In the genomic region with DNA sequence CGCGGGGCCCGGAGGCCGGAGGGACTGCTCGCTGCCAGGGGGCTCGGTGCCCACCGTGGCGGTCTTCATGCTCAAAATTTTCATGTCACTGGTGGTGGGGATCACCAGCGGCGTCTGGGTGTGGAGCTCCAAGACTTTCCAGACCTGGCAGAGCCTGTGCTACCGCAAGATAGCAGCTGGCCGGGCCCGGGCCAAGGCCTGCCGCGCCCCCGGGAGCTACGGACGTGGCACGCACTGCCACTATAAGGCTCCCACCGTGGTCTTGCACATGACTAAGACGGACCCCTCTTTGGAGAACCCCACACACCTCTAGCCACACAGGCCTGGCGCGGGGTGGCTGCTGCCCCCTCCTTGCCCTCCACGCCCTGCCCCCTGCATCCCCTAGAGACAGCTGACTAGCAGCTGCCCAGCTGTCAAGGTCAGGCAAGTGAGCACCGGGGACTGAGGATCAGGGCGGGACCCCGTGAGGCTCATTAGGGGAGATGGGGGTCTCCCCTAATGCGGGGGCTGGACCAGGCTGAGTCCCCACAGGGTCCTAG, we compare ENCODE assay signal across 29 cellular contexts. TPM values are rescaled to one million over a fixed set of nuclear protein-coding genes. Genes with fewer than 3 reads are reported as not detected.
DNase-seq lines count a peak whose midpoint lies in the region; ATAC-seq, FAIRE-seq and TF ChIP-seq lines count a peak whose summit lies in the region.
"Had no signal": no experiment of that assay in that cellular context is flagged by ENCODE, and none has a peak within 500 bp of the region (broad histone marks: within the 10 kb centered on the region; RNA-seq: fewer than 3 reads in every experiment).

No MANE protein-coding gene starts in this region.

- no peak for TF ChIP-seq RAD21 in A549 (conservative IDR thresholded peaks at IDR 0.05 in 1 of 2, IDR thresholded peaks at IDR 0.05 in 1 of 2)

- no peak overlapping the region for H4K91ac ChIP-seq in mesenchymal stem cell (ENCODE audit: low read length)

- H3K4me3 ChIP-seq in A549 (no peak overlapping the region), H7 (ENCODE audit: insufficient read depth, low read depth, low read length) (no peak overlapping the region), mesenchymal stem cell (ENCODE audit: insufficient read depth in 1 of 2, low read depth in 1 of 2, low read length in 2 of 2) (no peak overlapping the region), psoas muscle (peak overlapping the region; percentile 47)
- H3K4me3 ChIP-seq: breast epithelium, colonic mucosa, esophagus muscularis mucosa, left lung, prostate gland, smooth muscle cell had no signal

- WGBS in A549 (ENCODE audit: missing lambda C conversion rate), result 86% methylated on average over 23 of the region's 28 CpGs
- WGBS in mesenchymal stem cell, result 95% methylated on average over 28 of the region's 28 CpGs
- 32 to 46% (median 35%) methylated on average over 28 of the region's 28 CpGs for WGBS in psoas muscle, 3 donors

- H3K14ac ChIP-seq in mesenchymal stem cell (ENCODE audit: low read length in 2 of 2), result no peak overlapping the region

- H2BK120ac ChIP-seq in mesenchymal stem cell (ENCODE audit: low read depth, low read length), result no peak overlapping the region

- H2AFZ ChIP-seq in mesenchymal stem cell (ENCODE audit: low read depth, low read length), result no peak overlapping the region

- H3K4me2 ChIP-seq in A549, result peak overlapping the region; percentile 60
- H3K4me2 ChIP-seq in mesenchymal stem cell (ENCODE audit: low read length, poor library complexity, severe bottlenecking), result peak overlapping the region; percentile 58
- H3K4me2 ChIP-seq: smooth muscle cell had no signal

- POLR2A ChIA-PET in A549 (lab: Yijun Ruan, JAX), result interaction anchor here (0.7 kb wide), 1 partner anchor 90 kb away, joined by 3 read pairs; no protein-coding TSS in a partner anchor

- H3K27me3 ChIP-seq in H7 (ENCODE audit: control insufficient read depth, insufficient read depth, low read length), result peaks cover 11% of the 10 kb centered on the region
- H3K27me3 ChIP-seq in mesenchymal stem cell (ENCODE audit: control insufficient read depth in 1 of 2, insufficient read depth in 1 of 2, low read length in 2 of 2), result peaks cover 0 to 33% of the 10 kb centered on the region in 2 experiments
- H3K27me3 ChIP-seq in psoas muscle (ENCODE audit: insufficient read depth in 3 of 3, low read length in 2 of 3), result no peaks in the 10 kb centered on the region
- H3K27me3 ChIP-seq: colonic mucosa had no signal

- peaks cover 11% of the 10 kb centered on the region for H3K4me1 ChIP-seq in A549
- H3K4me1 ChIP-seq in mesenchymal stem cell (ENCODE audit: control insufficient read depth, insufficient read depth, low read depth, low read length), result peaks cover 26% of the 10 kb centered on the region
- peaks cover 21% of the 10 kb centered on the region for H3K4me1 ChIP-seq in psoas muscle
- H3K4me1 ChIP-seq: breast epithelium, colonic mucosa, prostate gland had no signal

- H4K8ac ChIP-seq in mesenchymal stem cell (ENCODE audit: low read length), result no peak overlapping the region

- intact Hi-C loops in psoas muscle (cut with DNase I) (loop anchor here in 1 of 2 donors (5.0 kb wide), 1 partner anchor 78 kb away; no protein-coding TSS in a partner anchor), left cardiac atrium (cut with DNase I) (no loop called here)

- H3K9me3 ChIP-seq in A549 (no peaks in the 10 kb centered on the region), mesenchymal stem cell (ENCODE audit: control insufficient read depth, low read length) (peaks cover 4% of the 10 kb centered on the region), psoas muscle (no peaks in the 10 kb centered on the region)
- H3K9me3 ChIP-seq: breast epithelium, colonic mucosa, esophagus muscularis mucosa, left lung, prostate gland had no signal

- H2AK5ac ChIP-seq in mesenchymal stem cell (ENCODE audit: low read length, severe bottlenecking), result no peak overlapping the region

- CTCF ChIA-PET in A549 (lab: Yijun Ruan, JAX), result interaction anchor here (1.3 to 5.4 kb wide), 5 partner anchors 17 to 112 kb away, joined by 3 to 38 read pairs (median 14); no protein-coding TSS in a partner anchor

- TF ChIP-seq EP300 in A549 (IDR thresholded peaks at IDR 0.05), result no peak

- DNase-seq in A549 (ENCODE audit: low read depth in 1 of 2, low spot score in 1 of 2) (no peak), H7 (peak; percentile 44), mesenchymal stem cell (no peak), psoas muscle (no peak), left cardiac atrium (no peak), GM20000 (ENCODE audit: low spot score) (no peak)
- DNase-seq: activated CD8-positive, alpha-beta memory T cell treated with anti-CD3 and anti-CD28 coated beads for 24 hours; activated naive CD4-positive, alpha-beta T cell treated with Interleukin-2 at 50 U/mL for 16 hours; activated T-cell treated with anti-CD3 and anti-CD28 coated beads, Interleukin-2, amount 50 U/mL, for 1 hour; amniotic stem cell; CD4-positive, CD25-positive, alpha-beta regulatory T cell; colonic mucosa; foreskin melanocyte; hippocampal formation; left lung; MM.1S; NCI-H1436 treated with DMSO at 0.1 percent for 48 hours; T-cell had no signal

- no peak overlapping the region for H2BK15ac ChIP-seq in mesenchymal stem cell (ENCODE audit: low read depth, poor library complexity, severe bottlenecking)

- no peaks in the 10 kb centered on the region for H3K36me3 ChIP-seq in H7 (replicated peaks; ENCODE audit: control insufficient read depth, insufficient read depth, low read length)
- H3K36me3 ChIP-seq in mesenchymal stem cell (ENCODE audit: control insufficient read depth in 1 of 2, insufficient read depth in 2 of 2, low read depth in 1 of 2, low read length in 2 of 2), result peaks cover 18 to 28% of the 10 kb centered on the region in 2 experiments
- H3K36me3 ChIP-seq in psoas muscle (ENCODE audit: insufficient read depth in 1 of 2, low read depth in 1 of 2), result peaks cover 0 to 13% of the 10 kb centered on the region in 2 donors
- H3K36me3 ChIP-seq: breast epithelium, colonic mucosa, prostate gland had no signal

- ATAC-seq in A549, result no peak
- peak; percentile 20 to 39 (median 37) for ATAC-seq in psoas muscle
- no peak for ATAC-seq in left cardiac atrium
- ATAC-seq in HG03159 (IDR thresholded peaks at IDR 0.05; ENCODE audit: unreplicated experiment), result no peak
- ATAC-seq: left lung; stimulated activated memory B cell treated with anti-CD40 and anti-IgM and Interleukin-4, amounts not matched to agents 10 μg/mL and 1 μg/mL and 100 μg/mL, for 72 hours; T-cell had no signal

- no peak overlapping the region for H3K18ac ChIP-seq in mesenchymal stem cell (ENCODE audit: low read depth in 1 of 2, low read length in 2 of 2)

- H3K23ac ChIP-seq in mesenchymal stem cell (ENCODE audit: low read length in 2 of 2), result no peak overlapping the region

- H3K4ac ChIP-seq in mesenchymal stem cell (ENCODE audit: low read depth in 1 of 2, low read length in 2 of 2), result no peak overlapping the region

- no peak for FAIRE-seq in A549 (lab: Jason Lieb, UNC)
- FAIRE-seq: GM19239, RCC 7860, TTC549, urothelium cell line had no signal

- no peak overlapping the region for H2BK12ac ChIP-seq in mesenchymal stem cell (ENCODE audit: low read length in 2 of 2)

- no peaks in the 10 kb centered on the region for H3K79me1 ChIP-seq in mesenchymal stem cell (replicated peaks; ENCODE audit: low read length, poor library complexity, severe bottlenecking)

- no peak overlapping the region for H2BK5ac ChIP-seq in mesenchymal stem cell (ENCODE audit: low read depth, low read length, poor library complexity, severe bottlenecking)

- no peak overlapping the region for H3K9ac ChIP-seq in mesenchymal stem cell (ENCODE audit: low read length)

- H3K27ac ChIP-seq in A549 (no peak overlapping the region), mesenchymal stem cell (ENCODE audit: low read length, poor library complexity, severe bottlenecking) (no peak overlapping the region), psoas muscle (no peak overlapping the region)
- H3K27ac ChIP-seq: breast epithelium, colonic mucosa, esophagus muscularis mucosa, left lung, prostate gland had no signal

- TF ChIP-seq CTCF in A549 (IDR thresholded peaks at IDR 0.05) (no peak), psoas muscle (IDR thresholded peaks at IDR 0.05) (no peak), GM20000 (IDR thresholded peaks at IDR 0.05; ENCODE audit: extremely low read depth, missing control alignments) (no peak)

- TF ChIP-seq POLR2A in A549 (IDR thresholded peaks at IDR 0.05; ENCODE audit: low read length), result no peak

TF ChIP-seq in A549, 52 proteins besides CTCF, POLR2A, EP300 and RAD21:
- TF ChIP-seq POLR2AphosphoS2 (conservative IDR thresholded peaks at IDR 0.05; ENCODE audit: low read length) (no peak), ZFP36 (IDR thresholded peaks at IDR 0.05; ENCODE audit: borderline replicate concordance, partially characterized antibody) (no peak), NFE2L2 (conservative IDR thresholded peaks at IDR 0.05; ENCODE audit: low read length) (no peak), PHF8 (IDR thresholded peaks at IDR 0.05; ENCODE audit: borderline replicate concordance, low read depth) (no peak), RNF2 (IDR thresholded peaks at IDR 0.05; ENCODE audit: borderline replicate concordance, low read depth) (no peak)
- TF ChIP-seq, protein P1, sequence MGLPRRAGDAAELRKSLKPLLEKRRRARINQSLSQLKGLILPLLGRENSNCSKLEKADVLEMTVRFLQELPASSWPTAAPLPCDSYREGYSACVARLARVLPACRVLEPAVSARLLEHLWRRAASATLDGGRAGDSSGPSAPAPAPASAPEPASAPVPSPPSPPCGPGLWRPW (IDR thresholded peaks at IDR 0.05), result no peak

RNA-seq across cellular contexts. Expression of a gene that starts 2.0 kb away (rescaled TPM):
- polyA plus RNA-seq in A549 (2011; rRNA removed) (0.57 and 0.78 TPM in 2 replicates), A549 (2017; fragmentation: RNase III; extraction: RNeasy Plus Mini Kit Qiagen cat#74134 plus additional on column Dnase treatment) (0.81 to 1.3 TPM (median 1.2 TPM) in 3 replicates), psoas muscle (10 to 100 TPM in 2 of 3 donors, 1 to 10 TPM in 1; 10.0 to 20.9 (median 19.1) TPM)
- 1.2 and 2.1 TPM in 2 replicates for polyA plus RNA-seq in A549 (2012; cell fraction: cytosol; rRNA removed)
- 1.6 and 2.3 TPM in 2 replicates for polyA plus RNA-seq in A549 (2012; cell fraction: nucleus; rRNA removed)
- 0.73 and 0.83 TPM in 2 replicates for polyA minus RNA-seq in A549 (2011; rRNA and poly(A)+ RNA removed)
- 4.1 and 6.1 TPM in 2 replicates for total RNA-seq in H7 (2014; rRNA removed; shearing (Covaris generic))
- polyA plus RNA-seq in mesenchymal stem cell (2013, experiment 1 of 2), result 0.87 TPM
- polyA plus RNA-seq in mesenchymal stem cell (2013, experiment 2 of 2), result 0.68 TPM
- total RNA-seq in psoas muscle (10 to 100 TPM in 2 of 4 donors, 1 to 10 TPM in 2; 4.0 to 10.7 (median 7.5) TPM), left cardiac atrium (under 1 TPM; 0.21 to 0.41 TPM)
- total RNA-seq: CD4-positive, CD25-positive, alpha-beta regulatory T cell; G401 had no signal

Comparison
In these comparisons a context has a peak if more than half of its experiments do, and no peak if none do; other contexts are left out.
1. ATAC-seq: peak in psoas muscle (4 of 4); none in A549 (0 of 2), left cardiac atrium (0 of 2) and HG03159 (single experiment).